ENCODE assay signal across 1 cellular context in genomic region chr11:134638796-134639540, GRCh38.
TF ChIP-seq lines count a peak whose summit lies in the region.

No MANE protein-coding gene starts in this region.

TF ChIP-seq in GM23338, 12 proteins besides CTCF, POLR2A, EP300 and RAD21 (continued from another document):
- TF ChIP-seq REST (IDR thresholded peaks at IDR 0.05; ENCODE audit: unreplicated experiment): no peak
- TF ChIP-seq ZNF114 (CRISPR knock-in tag; IDR thresholded peaks at IDR 0.05): no peak
- TF ChIP-seq JUNB (IDR thresholded peaks at IDR 0.05; ENCODE audit: unreplicated experiment): no peak
- no peak for TF ChIP-seq POLR2AphosphoS5 (IDR thresholded peaks at IDR 0.05; ENCODE audit: low read depth)
